In the genomic region with DNA sequence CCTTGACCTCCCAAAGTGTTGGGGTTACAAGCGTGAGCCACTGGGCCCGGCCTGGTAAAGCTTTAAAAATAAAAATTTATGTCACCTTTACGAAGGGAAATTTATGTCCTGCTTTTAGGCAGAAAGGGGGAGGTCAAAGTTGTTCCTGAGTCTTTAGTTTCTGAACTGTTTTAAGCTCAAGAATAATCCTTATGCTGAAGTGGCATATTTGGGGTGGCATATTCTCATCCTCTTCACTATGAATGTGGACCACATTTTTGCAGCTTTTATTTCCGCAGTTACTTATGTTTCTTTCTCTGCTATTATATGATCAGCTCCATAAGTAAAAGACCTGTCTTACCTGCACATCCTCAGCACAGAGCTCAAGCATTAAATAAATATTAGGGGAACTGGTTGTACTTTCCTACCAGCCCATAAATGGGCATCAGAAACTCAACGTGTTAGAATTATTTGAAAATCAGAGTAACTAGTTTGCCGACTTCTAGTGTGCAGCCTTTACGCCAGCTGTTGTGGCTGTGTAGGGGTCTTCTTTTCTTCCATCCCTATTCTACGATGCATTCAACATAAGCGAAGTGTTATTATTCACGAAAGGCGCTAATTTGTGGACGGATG, we compare ENCODE assay signal across 8 cellular contexts. TPM values are rescaled to one million over a fixed set of nuclear protein-coding genes. Genes with fewer than 3 reads are reported as not detected.
DNase-seq lines count a peak whose midpoint lies in the region; ATAC-seq, FAIRE-seq and TF ChIP-seq lines count a peak whose summit lies in the region.

No MANE protein-coding gene starts in this region.

- 92 to 96% (median 92%) methylated on average over 12 of the region's 12 CpGs for WGBS in heart left ventricle, 4 donors
- WGBS in lower leg skin, 2 donors: 87% methylated on average over 12 of the region's 12 CpGs

- peak overlapping the region; percentile 91 for H3K4me2 ChIP-seq in astrocyte (ENCODE audit: low read length)

- H3K9me3 ChIP-seq in heart left ventricle (no peaks in the 10 kb centered on the region), astrocyte (ENCODE audit: insufficient read depth, low read depth, low read length) (no peaks in the 10 kb centered on the region), mucosa of rectum (ENCODE audit: control insufficient read depth in 2 of 2, low read length in 2 of 2) (no peaks in the 10 kb centered on the region)

- H3K27me3 Mint-ChIP-seq in astrocyte (ENCODE audit: low read depth, unreplicated experiment) (peaks cover 1% of the 10 kb centered on the region), type B pancreatic cell (peaks cover 5% of the 10 kb centered on the region)

- H3K36me3 Mint-ChIP-seq in astrocyte (ENCODE audit: low read depth, unreplicated experiment): no peaks in the 10 kb centered on the region
- peaks cover 8% of the 10 kb centered on the region for H3K36me3 Mint-ChIP-seq in type B pancreatic cell

- H3K4me3 ChIP-seq in heart left ventricle: peak overlapping the region in 9 of 12 donors; percentile 41 to 86 (median 73)
- H3K4me3 ChIP-seq in astrocyte (ENCODE audit: insufficient read depth, low read depth, low read length): peak overlapping the region; percentile 76
- H3K4me3 ChIP-seq in mucosa of rectum (ENCODE audit: low read length in 2 of 2): peak overlapping the region in 1 of 2 donors; percentile 73
- H3K4me3 ChIP-seq in lower leg skin (ENCODE audit: low read depth, poor library complexity, severe bottlenecking): no peak overlapping the region

- no peaks in the 10 kb centered on the region for H3K79me2 ChIP-seq in astrocyte (ENCODE audit: insufficient read depth, low read length)

- no peaks in the 10 kb centered on the region for H4K20me1 ChIP-seq in astrocyte (ENCODE audit: insufficient read depth, low read length)

- peak overlapping the region; percentile 95 for H2AFZ ChIP-seq in astrocyte (ENCODE audit: low read depth, low read length)

- DNase-seq in heart left ventricle (no peak), cardiac septum (ENCODE audit: low spot score) (no peak), astrocyte (ENCODE audit: low read depth) (no peak), type B pancreatic cell (ENCODE audit: extremely low spot score, unreplicated experiment) (no peak), NCI-H748 treated with DMSO at 0.1 percent for 48 hours (lab: John Stamatoyannopoulos, UW) (no peak), lower leg skin (ENCODE audit: low spot score in 2 of 2) (no peak), foreskin keratinocyte (no peak)

- peak overlapping the region; percentile 85 for H3K9ac ChIP-seq in astrocyte (ENCODE audit: low read length)
- H3K9ac ChIP-seq in mucosa of rectum (ENCODE audit: low read depth in 1 of 2, low read length in 2 of 2): peak overlapping the region; percentile 76 to 82

- peak overlapping the region; percentile 87 for H3K4me3 Mint-ChIP-seq in astrocyte (ENCODE audit: unreplicated experiment)
- peak overlapping the region; percentile 91 for H3K4me3 Mint-ChIP-seq in type B pancreatic cell

- no peaks in the 10 kb centered on the region for H3K27me3 ChIP-seq in heart left ventricle
- no peaks in the 10 kb centered on the region for H3K27me3 ChIP-seq in astrocyte (ENCODE audit: insufficient read depth, low read length)
- H3K27me3 ChIP-seq in mucosa of rectum (ENCODE audit: control insufficient read depth in 2 of 2, insufficient read depth in 2 of 2, low read length in 2 of 2): no peaks in the 10 kb centered on the region
- no peaks in the 10 kb centered on the region for H3K27me3 ChIP-seq in foreskin keratinocyte

- H3K27ac ChIP-seq in heart left ventricle: peak overlapping the region in 6 of 12 donors; percentile 88 to 96 (median 91)
- H3K27ac ChIP-seq in astrocyte (ENCODE audit: low read depth, low read length): no peak overlapping the region
- no peak overlapping the region for H3K27ac ChIP-seq in mucosa of rectum (ENCODE audit: low read depth in 2 of 2, low read length in 2 of 2)
- no peak overlapping the region for H3K27ac ChIP-seq in foreskin keratinocyte

- no peak for TF ChIP-seq CTCF in heart left ventricle (IDR thresholded peaks at IDR 0.05)
- TF ChIP-seq CTCF in astrocyte (IDR thresholded peaks at IDR 0.05; ENCODE audit: insufficient read depth, low read depth, low read length): no peak
- TF ChIP-seq CTCF in type B pancreatic cell (conservative IDR thresholded peaks at IDR 0.05): no peak
- TF ChIP-seq CTCF in lower leg skin (IDR thresholded peaks at IDR 0.05): no peak
- TF ChIP-seq CTCF in foreskin keratinocyte (conservative IDR thresholded peaks at IDR 0.05): no peak

- H3K4me1 ChIP-seq in heart left ventricle: peaks cover 0 to 15% (median 3%) of the 10 kb centered on the region in 12 donors
- H3K4me1 ChIP-seq in astrocyte (ENCODE audit: insufficient read depth, low read length): no peaks in the 10 kb centered on the region
- peaks cover 0 to 9% of the 10 kb centered on the region in 2 donors for H3K4me1 ChIP-seq in mucosa of rectum (ENCODE audit: control insufficient read depth in 2 of 2, insufficient read depth in 2 of 2, low read length in 2 of 2)
- no peaks in the 10 kb centered on the region for H3K4me1 ChIP-seq in foreskin keratinocyte

- intact Hi-C loops in heart left ventricle (cut with DNase I) (no loop called here), cardiac septum (cut with DNase I) (no loop called here), lower leg skin (cut with DNase I; ENCODE audit: low total_unique reads) (no loop called here)

- peaks cover 10% of the 10 kb centered on the region for H3K4me1 Mint-ChIP-seq in astrocyte (ENCODE audit: low read depth, unreplicated experiment)
- peaks cover 20% of the 10 kb centered on the region for H3K4me1 Mint-ChIP-seq in type B pancreatic cell (ENCODE audit: unreplicated experiment)

- H3K27ac Mint-ChIP-seq in astrocyte (ENCODE audit: unreplicated experiment) (no peak overlapping the region), type B pancreatic cell (no peak overlapping the region)

- H3K36me3 ChIP-seq in heart left ventricle: no peaks in the 10 kb centered on the region
- no peaks in the 10 kb centered on the region for H3K36me3 ChIP-seq in astrocyte (ENCODE audit: insufficient read depth, low read length)
- H3K36me3 ChIP-seq in mucosa of rectum (ENCODE audit: control insufficient read depth in 2 of 2, insufficient read depth in 2 of 2, low read length in 2 of 2): no peaks in the 10 kb centered on the region

- no peak for ATAC-seq in heart left ventricle
- ATAC-seq in foreskin keratinocyte: no peak

- no peak for TF ChIP-seq POLR2A in heart left ventricle (IDR thresholded peaks at IDR 0.05)
- no peak for TF ChIP-seq POLR2A in lower leg skin (IDR thresholded peaks at IDR 0.05)

- FAIRE-seq in astrocyte (lab: Jason Lieb, UNC): no peak

- H3K9me3 Mint-ChIP-seq in astrocyte (ENCODE audit: unreplicated experiment) (no peaks in the 10 kb centered on the region), type B pancreatic cell (no peaks in the 10 kb centered on the region)

RNA-seq across cellular contexts. Expression of gene AKAP7, which starts 0.9 kb away (rescaled TPM):
- total RNA-seq in heart left ventricle (10 to 100 TPM in 4 of 9 donors, 1 to 10 TPM in 5; 6.5 to 13.5 (median 8.9) TPM), cardiac septum (10.9 TPM), astrocyte (4.6 and 4.9 TPM in 2 replicates), type B pancreatic cell (ENCODE audit: low replicate concordance) (5.3 and 7.2 TPM in 2 replicates), lower leg skin (1 to 10 TPM; 2.2 to 5.7 (median 3.1) TPM), foreskin keratinocyte (3.4 and 3.6 TPM in 2 replicates)
- polyA plus RNA-seq in heart left ventricle (1 to 10 TPM; 2.3 to 4.3 TPM), foreskin keratinocyte (2.2 and 2.6 TPM in 2 replicates)
